In genomic region chr17:82985973-82986372, GRCh38 we compare ENCODE assay signal across 8 cellular contexts.
DNase-seq lines count a peak whose midpoint lies in the region; ATAC-seq and TF ChIP-seq lines count a peak whose summit lies in the region.

No MANE protein-coding gene starts in this region.

- H3K4me1 ChIP-seq in CD4-positive, alpha-beta memory T cell (ENCODE audit: insufficient read depth, low read length), result peaks cover 23% of the 10 kb centered on the region
- peaks cover 0 to 10% (median 1%) of the 10 kb centered on the region in 4 donors for H3K4me1 ChIP-seq in upper lobe of left lung

- no peak for TF ChIP-seq POLR2A in upper lobe of left lung (IDR thresholded peaks at IDR 0.05)

- intact Hi-C loops in CD4-positive, alpha-beta memory T cell (cut with micrococcal nuclease), result loop anchor here (10.0 kb wide), 1 partner anchor 59 kb away; no protein-coding TSS in a partner anchor

- H3K4me3 ChIP-seq in CD4-positive, alpha-beta memory T cell (ENCODE audit: low read length in 2 of 2), result peak overlapping the region in 1 of 2 donors; percentile 33
- H3K4me3 ChIP-seq in astrocyte of the spinal cord (ENCODE audit: low read depth, low read length) (no peak overlapping the region), upper lobe of left lung (no peak overlapping the region)

- no peaks in the 10 kb centered on the region for H3K27me3 ChIP-seq in CD4-positive, alpha-beta memory T cell (ENCODE audit: insufficient read depth, low read length)
- no peaks in the 10 kb centered on the region for H3K27me3 ChIP-seq in upper lobe of left lung

- TF ChIP-seq EP300 in upper lobe of left lung (IDR thresholded peaks at IDR 0.05), result no peak

- peaks cover 22 to 35% (median 27%) of the 10 kb centered on the region in 4 donors for H3K4me1 Mint-ChIP-seq in CD4-positive, alpha-beta memory T cell
- peaks cover 22% of the 10 kb centered on the region for H3K4me1 Mint-ChIP-seq in T-helper 17 cell
- H3K4me1 Mint-ChIP-seq in naive thymus-derived CD8-positive, alpha-beta T cell, result peaks cover 23 to 69% (median 50%) of the 10 kb centered on the region in 4 donors

- H3K4me3 Mint-ChIP-seq in CD4-positive, alpha-beta memory T cell, result peak overlapping the region; percentile 50 to 89 (median 82)
- peak overlapping the region; percentile 77 for H3K4me3 Mint-ChIP-seq in T-helper 17 cell
- H3K4me3 Mint-ChIP-seq in naive thymus-derived CD8-positive, alpha-beta T cell, result peak overlapping the region; percentile 72 to 88 (median 82)

- ATAC-seq in T-helper 17 cell, result peak; percentile 98
- peak; percentile 93 to 96 for ATAC-seq in naive thymus-derived CD8-positive, alpha-beta T cell
- ATAC-seq in upper lobe of left lung (ENCODE audit: low FRiP score in 2 of 2), result peak; percentile 26 to 45
- no peak for ATAC-seq in GM19324 (IDR thresholded peaks at IDR 0.05; ENCODE audit: low FRiP score, unreplicated experiment)
- ATAC-seq in HG02610 (IDR thresholded peaks at IDR 0.05; ENCODE audit: unreplicated experiment), result no peak

- peak; percentile 55 to 78 (median 66) for DNase-seq in CD4-positive, alpha-beta memory T cell
- peak; percentile 30 to 45 (median 45) for DNase-seq in T-helper 17 cell
- peak; percentile 52 for DNase-seq in astrocyte of the spinal cord (ENCODE audit: low read depth, low spot score)
- peak; percentile 53 to 81 (median 66) for DNase-seq in naive thymus-derived CD8-positive, alpha-beta T cell
- peak; percentile 41 to 74 for DNase-seq in upper lobe of left lung
- no peak for DNase-seq in NK-92 treated with Interleukin-12 subunit alpha and Interleukin-12 subunit beta, amount 100 ng/mL, for 24 hours (lab: John Stamatoyannopoulos, UW)

- H3K27ac ChIP-seq in CD4-positive, alpha-beta memory T cell (ENCODE audit: low read depth, low read length), result no peak overlapping the region
- H3K27ac ChIP-seq in upper lobe of left lung, result no peak overlapping the region

- no peaks in the 10 kb centered on the region for H3K36me3 ChIP-seq in CD4-positive, alpha-beta memory T cell (ENCODE audit: insufficient read depth, low read length)
- H3K36me3 ChIP-seq in upper lobe of left lung, result no peaks in the 10 kb centered on the region

- CTCF ChIA-PET in CD4-positive, alpha-beta memory T cell (lab: Charles Lee; ENCODE audit: partially characterized antibody), result interaction anchor here (0.9 to 1.3 kb wide), 2 partner anchors 65 to 207 kb away, joined by 3 read pairs; no protein-coding TSS in a partner anchor

- WGBS in upper lobe of left lung, 2 donors, result 10 to 18% methylated on average over 4 to 17 of the region's 17 CpGs

- H3K36me3 Mint-ChIP-seq in CD4-positive, alpha-beta memory T cell, result peaks cover 7 to 11% of the 10 kb centered on the region in 2 donors
- peaks cover 3% of the 10 kb centered on the region for H3K36me3 Mint-ChIP-seq in T-helper 17 cell (ENCODE audit: low read depth)
- peaks cover 4 to 14% (median 4%) of the 10 kb centered on the region in 3 donors for H3K36me3 Mint-ChIP-seq in naive thymus-derived CD8-positive, alpha-beta T cell

- H3K9me3 Mint-ChIP-seq in CD4-positive, alpha-beta memory T cell, result no peaks in the 10 kb centered on the region
- no peaks in the 10 kb centered on the region for H3K9me3 Mint-ChIP-seq in naive thymus-derived CD8-positive, alpha-beta T cell

- in situ Hi-C loops in astrocyte of the spinal cord (cut with HindIII; ENCODE audit: low sequenced_read_pairs), result no loop called here

- TF ChIP-seq CTCF in astrocyte of the spinal cord (IDR thresholded peaks at IDR 0.05; ENCODE audit: low read depth, low read length) (no peak), upper lobe of left lung (IDR thresholded peaks at IDR 0.05) (no peak)

- peak overlapping the region; percentile 30 to 90 (median 74) for H3K27ac Mint-ChIP-seq in CD4-positive, alpha-beta memory T cell
- H3K27ac Mint-ChIP-seq in T-helper 17 cell, result peak overlapping the region; percentile 88
- peak overlapping the region; percentile 73 to 95 (median 88) for H3K27ac Mint-ChIP-seq in naive thymus-derived CD8-positive, alpha-beta T cell

- H3K27me3 Mint-ChIP-seq in CD4-positive, alpha-beta memory T cell, result no peaks in the 10 kb centered on the region
- no peaks in the 10 kb centered on the region for H3K27me3 Mint-ChIP-seq in T-helper 17 cell
- H3K27me3 Mint-ChIP-seq in naive thymus-derived CD8-positive, alpha-beta T cell, result peaks cover 0 to 4% (median 0%) of the 10 kb centered on the region in 5 donors

- POLR2A ChIA-PET in CD4-positive, alpha-beta memory T cell (lab: Charles Lee; ENCODE audit: partially characterized antibody), result interaction anchor here (0.8 to 1.9 kb wide), 5 partner anchors 32 to 94 kb away, joined by 3 to 9 read pairs (median 4); partner anchors contain the start of gene METRNL
- POLR2A ChIA-PET in naive thymus-derived CD8-positive, alpha-beta T cell (lab: Charles Lee), result interaction anchor here (0.9 to 1.9 kb wide), 7 partner anchors 40 to 122 kb away, joined by 3 to 12 read pairs (median 3); partner anchors contain the start of gene METRNL

- no peaks in the 10 kb centered on the region for H3K9me3 ChIP-seq in CD4-positive, alpha-beta memory T cell (ENCODE audit: control insufficient read depth in 1 of 2, low read length in 2 of 2)
- H3K9me3 ChIP-seq in T-helper 17 cell (ENCODE audit: control insufficient read depth, low read length, poor library complexity, severe bottlenecking), result no peaks in the 10 kb centered on the region
- no peaks in the 10 kb centered on the region for H3K9me3 ChIP-seq in upper lobe of left lung

Comparison
In these comparisons a context has a peak if more than half of its experiments do, and no peak if none do; other contexts are left out.
1. ATAC-seq: peak in T-helper 17 cell (single experiment), naive thymus-derived CD8-positive, alpha-beta T cell (2 of 2) and upper lobe of left lung (2 of 2); none in GM19324 (single experiment) and HG02610 (single experiment).
2. Peak in every context shown above with its lines, with median percentiles within 50 percentile points of each other: H3K27ac Mint-ChIP-seq and H3K4me3 Mint-ChIP-seq.